ENCODE assay signal across 1 cellular context in the genomic region with DNA sequence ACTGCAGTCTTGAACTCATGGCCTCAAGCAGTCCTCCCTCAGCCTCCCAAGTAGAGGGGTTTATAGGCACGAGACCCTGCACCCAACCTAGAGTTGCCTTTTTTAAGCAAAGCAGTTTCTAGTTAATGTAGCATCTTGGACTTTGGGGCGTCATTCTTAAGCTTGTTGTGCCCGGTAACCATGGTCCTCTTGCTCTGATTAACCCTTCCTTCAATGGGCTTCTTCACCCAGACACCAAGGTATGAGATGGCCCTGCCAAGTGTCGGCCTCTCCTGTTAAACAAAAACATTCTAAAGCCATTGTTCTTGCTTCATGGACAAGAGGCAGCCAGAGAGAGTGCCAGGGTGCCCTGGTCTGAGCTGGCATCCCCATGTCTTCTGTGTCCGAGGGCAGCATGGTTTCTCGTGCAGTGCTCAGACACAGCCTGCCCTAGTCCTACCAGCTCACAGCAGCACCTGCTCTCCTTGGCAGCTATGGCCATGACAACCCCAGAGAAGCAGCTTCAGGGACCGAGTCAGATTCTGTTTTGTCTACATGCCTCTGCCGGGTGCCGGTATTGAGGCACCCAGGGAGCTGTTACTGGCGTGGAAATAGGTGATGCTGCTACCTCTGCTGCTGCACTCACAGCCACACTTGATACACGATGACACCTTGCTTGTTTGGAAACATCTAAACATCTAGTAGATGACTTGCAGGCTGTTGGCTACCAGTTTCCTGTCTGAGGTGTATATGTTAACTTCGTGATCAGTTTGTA.
TF ChIP-seq lines count a peak whose summit lies in the region.

No MANE protein-coding gene starts in this region.

TF ChIP-seq in WTC11, 78 proteins besides CTCF, POLR2A, EP300 and RAD21:
- TF ChIP-seq, protein P1, sequence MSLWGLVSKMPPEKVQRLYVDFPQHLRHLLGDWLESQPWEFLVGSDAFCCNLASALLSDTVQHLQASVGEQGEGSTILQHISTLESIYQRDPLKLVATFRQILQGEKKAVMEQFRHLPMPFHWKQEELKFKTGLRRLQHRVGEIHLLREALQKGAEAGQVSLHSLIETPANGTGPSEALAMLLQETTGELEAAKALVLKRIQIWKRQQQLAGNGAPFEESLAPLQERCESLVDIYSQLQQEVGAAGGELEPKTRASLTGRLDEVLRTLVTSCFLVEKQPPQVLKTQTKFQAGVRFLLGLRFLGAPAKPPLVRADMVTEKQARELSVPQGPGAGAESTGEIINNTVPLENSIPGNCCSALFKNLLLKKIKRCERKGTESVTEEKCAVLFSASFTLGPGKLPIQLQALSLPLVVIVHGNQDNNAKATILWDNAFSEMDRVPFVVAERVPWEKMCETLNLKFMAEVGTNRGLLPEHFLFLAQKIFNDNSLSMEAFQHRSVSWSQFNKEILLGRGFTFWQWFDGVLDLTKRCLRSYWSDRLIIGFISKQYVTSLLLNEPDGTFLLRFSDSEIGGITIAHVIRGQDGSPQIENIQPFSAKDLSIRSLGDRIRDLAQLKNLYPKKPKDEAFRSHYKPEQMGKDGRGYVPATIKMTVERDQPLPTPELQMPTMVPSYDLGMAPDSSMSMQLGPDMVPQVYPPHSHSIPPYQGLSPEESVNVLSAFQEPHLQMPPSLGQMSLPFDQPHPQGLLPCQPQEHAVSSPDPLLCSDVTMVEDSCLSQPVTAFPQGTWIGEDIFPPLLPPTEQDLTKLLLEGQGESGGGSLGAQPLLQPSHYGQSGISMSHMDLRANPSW (CRISPR knock-in tag; conservative IDR thresholded peaks at IDR 0.05; ENCODE audit: low read depth): no peak
- TF ChIP-seq ZNF671 (CRISPR knock-in tag; IDR thresholded peaks at IDR 0.05) (peak; percentile 31; the same call in 1 of the 2 replicates), NFATC4 (CRISPR knock-in tag; IDR thresholded peaks at IDR 0.05) (peak; percentile 40; the same call in 1 of the 2 replicates)
TF ChIP-seq in WTC11: peak in this region for 2.
